ENCODE assay signal across 26 cellular contexts in the genomic region with DNA sequence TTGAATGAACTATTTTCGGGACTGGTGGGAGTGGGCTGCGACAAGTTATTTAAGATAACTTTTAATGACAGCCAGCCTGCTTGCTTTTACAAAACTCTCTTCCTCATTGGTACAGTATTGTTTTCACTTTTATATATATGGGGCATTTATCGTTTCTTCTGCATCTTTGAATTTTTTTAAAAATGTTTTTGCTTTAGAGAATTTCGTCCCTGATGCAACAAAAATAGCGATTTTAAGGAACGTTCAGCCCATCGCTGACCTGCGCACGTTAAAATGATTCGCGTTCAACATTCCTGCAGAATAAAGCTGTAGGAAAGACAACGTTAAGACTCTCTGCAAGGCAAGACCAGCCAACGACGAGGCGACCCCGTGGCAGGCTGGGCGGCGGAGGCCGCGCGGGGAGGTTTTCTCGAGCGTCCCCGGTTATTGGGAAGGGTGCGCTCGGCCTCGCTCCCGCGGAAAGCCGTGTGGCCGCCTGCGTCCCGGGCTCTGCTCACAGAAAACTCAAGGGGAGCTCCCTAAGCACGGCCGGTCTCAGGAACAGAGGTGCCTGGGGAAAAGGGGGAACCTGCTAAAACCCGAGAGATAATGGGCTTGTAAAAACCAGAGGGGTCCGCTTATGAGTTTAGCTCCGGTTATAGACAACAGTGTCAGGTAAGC. TPM values are rescaled to one million over a fixed set of nuclear protein-coding genes. Genes with fewer than 3 reads are reported as not detected.
DNase-seq lines count a peak whose midpoint lies in the region; ATAC-seq, FAIRE-seq and TF ChIP-seq lines count a peak whose summit lies in the region.
"Had no signal": no experiment of that assay in that cellular context is flagged by ENCODE, and none has a peak within 500 bp of the region (broad histone marks: within the 10 kb centered on the region; RNA-seq: fewer than 3 reads in every experiment).

No MANE protein-coding gene starts in this region.

- POLR2A ChIA-PET in endothelial cell of umbilical vein (lab: Charles Lee), result no interaction called here

- TF ChIP-seq CTCF in CD14-positive monocyte (IDR thresholded peaks at IDR 0.05) (no peak), GM23338 (conservative IDR thresholded peaks at IDR 0.05; ENCODE audit: low read depth in 2 of 2) (no peak), endothelial cell of umbilical vein (IDR thresholded peaks at IDR 0.05; ENCODE audit: extremely low read depth in 1 of 2, insufficient read depth in 1 of 2, low read depth in 1 of 2, low read length in 2 of 2) (no peak), nephron (IDR thresholded peaks at IDR 0.05; ENCODE audit: unreplicated experiment in 3 of 3) (no peak), right atrium auricular region (IDR thresholded peaks at IDR 0.05) (no peak)

- DNase-seq in CD14-positive monocyte (ENCODE audit: low spot score) (no peak), GM23338 (ENCODE audit: low spot score) (peak; percentile 15), endothelial cell of umbilical vein (ENCODE audit: low read depth, low spot score) (no peak), right atrium auricular region (ENCODE audit: low spot score) (no peak)
- DNase-seq: activated CD4-positive, alpha-beta T cell treated with anti-CD3 and anti-CD28 coated beads for 1 hour; activated naive CD4-positive, alpha-beta T cell; colonic mucosa; DMS 273 treated with DMSO at 0.1 percent for 48 hours; GF-D8; HFFc6; Kasumi-1; left ventricle myocardium inferior; mucosa of descending colon; NCI-H1417 treated with DMSO at 0.1 percent for 48 hours; sigmoid colon; stomach; T1000 had no signal

- no peaks in the 10 kb centered on the region for H3K79me2 ChIP-seq in GM23338 (replicated peaks; ENCODE audit: insufficient read depth)
- no peaks in the 10 kb centered on the region for H3K79me2 ChIP-seq in endothelial cell of umbilical vein (ENCODE audit: control insufficient read depth, insufficient read depth, low read length)

- H3K4me1 Mint-ChIP-seq in CD14-positive monocyte (peaks cover 34% of the 10 kb centered on the region), GM23338 (peaks cover 30% of the 10 kb centered on the region), nephron (peaks cover 30% of the 10 kb centered on the region)

- ATAC-seq in GM23338, result no peak
- ATAC-seq in GM21515 (IDR thresholded peaks at IDR 0.05; ENCODE audit: unreplicated experiment), result no peak
- ATAC-seq in HG02970 (IDR thresholded peaks at IDR 0.05; ENCODE audit: low FRiP score, unreplicated experiment), result no peak
- no peak for ATAC-seq in HG02642 (IDR thresholded peaks at IDR 0.05; ENCODE audit: poor library complexity, unreplicated experiment)
- ATAC-seq: GM12878, mucosa of descending colon, Panc1 had no signal

- peak overlapping the region; percentile 12 to 73 for H3K4me3 Mint-ChIP-seq in CD14-positive monocyte
- H3K4me3 Mint-ChIP-seq in GM23338, result peak overlapping the region; percentile 75; the same call in 2 of the 3 replicates
- peak overlapping the region; percentile 86 to 90 (median 88) for H3K4me3 Mint-ChIP-seq in nephron
- H3K4me3 Mint-ChIP-seq: HFFc6 had no signal

- no peaks in the 10 kb centered on the region for H3K9me3 ChIP-seq in endothelial cell of umbilical vein (replicated peaks; ENCODE audit: control insufficient read depth, insufficient read depth, low read length)
- no peaks in the 10 kb centered on the region for H3K9me3 ChIP-seq in right atrium auricular region
- H3K9me3 ChIP-seq: colonic mucosa, left ventricle myocardium inferior, mucosa of descending colon, sigmoid colon, stomach had no signal

- H3K9me2 ChIP-seq in GM23338 (ENCODE audit: insufficient read depth), result no peaks in the 10 kb centered on the region

- CTCF ChIA-PET in endothelial cell of umbilical vein (lab: Charles Lee), result interaction anchor here (0.8 to 1.0 kb wide), 2 partner anchors 71 to 115 kb away, joined by 3 to 5 read pairs; no protein-coding TSS in a partner anchor

- H3K36me3 Mint-ChIP-seq in CD14-positive monocyte (peaks cover 4 to 19% of the 10 kb centered on the region in 2 donors), GM23338 (ENCODE audit: low read depth) (no peaks in the 10 kb centered on the region), nephron (ENCODE audit: low read depth) (peaks cover 27% of the 10 kb centered on the region)

- peaks cover 14% of the 10 kb centered on the region for H4K20me1 ChIP-seq in GM23338 (replicated peaks; ENCODE audit: insufficient read depth)
- H4K20me1 ChIP-seq in endothelial cell of umbilical vein (replicated peaks; ENCODE audit: control insufficient read depth, extremely low read depth, insufficient read depth, low read length), result no peaks in the 10 kb centered on the region

- H3K36me3 ChIP-seq in GM23338 (ENCODE audit: insufficient read depth), result no peaks in the 10 kb centered on the region
- no peaks in the 10 kb centered on the region for H3K36me3 ChIP-seq in endothelial cell of umbilical vein (ENCODE audit: control insufficient read depth in 2 of 2, extremely low read depth in 1 of 2, insufficient read depth in 2 of 2, low read length in 2 of 2)
- H3K36me3 ChIP-seq in right atrium auricular region, result no peaks in the 10 kb centered on the region
- H3K36me3 ChIP-seq: colonic mucosa, left ventricle myocardium inferior, sigmoid colon, stomach had no signal

- no peak for TF ChIP-seq POLR2A in endothelial cell of umbilical vein (IDR thresholded peaks at IDR 0.05; ENCODE audit: low read depth, low read length)

- H3K27ac ChIP-seq in GM23338 (ENCODE audit: low read depth) (no peak overlapping the region), endothelial cell of umbilical vein (ENCODE audit: insufficient read depth, low read depth, low read length) (no peak overlapping the region), right atrium auricular region (no peak overlapping the region)
- H3K27ac ChIP-seq: colonic mucosa, left ventricle myocardium inferior, sigmoid colon, SK-N-MC, stomach had no signal

- 0 out of 2 replicates have a peak, but pooled peaks cover 4% of the 10 kb centered on the region for H3F3A ChIP-seq in GM23338 (replicated peaks; ENCODE audit: low read depth)

- dilution Hi-C loops in endothelial cell of umbilical vein (cut with MboI; ENCODE audit: extremely low pct_ligation_motif_present, low sequenced_read_pairs), result no loop called here

- H2AFZ ChIP-seq in GM23338 (no peak overlapping the region), endothelial cell of umbilical vein (ENCODE audit: low read depth, low read length) (no peak overlapping the region)

- BruUV-seq in endothelial cell of umbilical vein (replicated peaks; lab: Mats Ljungman, UMichigan), result no TSS peak

- FAIRE-seq in endothelial cell of umbilical vein (lab: Jason Lieb, UNC), result no peak
- FAIRE-seq: frontal cortex, GM12878 had no signal

- no peaks in the 10 kb centered on the region for H3K9me1 ChIP-seq in endothelial cell of umbilical vein (replicated peaks; ENCODE audit: control insufficient read depth, extremely low read depth, insufficient read depth, low read length)

- H3K27me3 ChIP-seq in GM23338 (ENCODE audit: insufficient read depth) (peaks cover 100% of the 10 kb centered on the region), endothelial cell of umbilical vein (ENCODE audit: control insufficient read depth in 2 of 2, insufficient read depth in 2 of 2, low read length in 2 of 2) (peaks cover 69 to 92% of the 10 kb centered on the region in 2 experiments), right atrium auricular region (peaks cover 48% of the 10 kb centered on the region in 2 donors)

- H3K27ac Mint-ChIP-seq in CD14-positive monocyte (no peak overlapping the region), GM23338 (no peak overlapping the region), nephron (peak overlapping the region; percentile 69 to 97 (median 87))
- H3K27ac Mint-ChIP-seq: HFFc6 had no signal

- intact Hi-C loops in CD14-positive monocyte (cut with micrococcal nuclease) (no loop called here), endothelial cell of umbilical vein (cut with micrococcal nuclease) (no loop called here)

- H3K4me3 ChIP-seq in GM23338 (peak overlapping the region; percentile 70), endothelial cell of umbilical vein (replicated peaks in 1 of 3; ENCODE audit: insufficient read depth in 1 of 3, low read depth in 1 of 3, low read length in 3 of 3) (no peak overlapping the region), right atrium auricular region (no peak overlapping the region)
- H3K4me3 ChIP-seq: colonic mucosa, GM12878, left ventricle myocardium inferior, mucosa of descending colon, sigmoid colon, SK-N-MC, stomach had no signal

- H3K4me2 ChIP-seq in GM23338 (peak overlapping the region; percentile 92), endothelial cell of umbilical vein (ENCODE audit: insufficient read depth, low read length) (no peak overlapping the region)

- H3K9ac ChIP-seq in endothelial cell of umbilical vein (replicated peaks; ENCODE audit: extremely low read depth, insufficient read depth, low read length), result no peak overlapping the region

- H3K27me3 Mint-ChIP-seq in CD14-positive monocyte (ENCODE audit: low read depth in 3 of 3), result peaks cover 89 to 96% (median 94%) of the 10 kb centered on the region in 3 donors
- peaks cover 99% of the 10 kb centered on the region for H3K27me3 Mint-ChIP-seq in GM23338 (ENCODE audit: insufficient read depth, low read depth, poor library complexity)
- peaks cover 100% of the 10 kb centered on the region for H3K27me3 Mint-ChIP-seq in nephron (ENCODE audit: low read depth)

- H3K4me1 ChIP-seq in GM23338 (ENCODE audit: insufficient read depth) (peaks cover 34% of the 10 kb centered on the region), endothelial cell of umbilical vein (ENCODE audit: control insufficient read depth, extremely low read depth, insufficient read depth, low read length) (no peaks in the 10 kb centered on the region), right atrium auricular region (peaks cover 0 to 26% of the 10 kb centered on the region in 2 donors)
- H3K4me1 ChIP-seq: colonic mucosa had no signal

- H3K9me3 Mint-ChIP-seq in CD14-positive monocyte, result peaks cover 0 to 14% (median 7%) of the 10 kb centered on the region in 7 donors
- H3K9me3 Mint-ChIP-seq in GM23338, result no peaks in the 10 kb centered on the region
- H3K9me3 Mint-ChIP-seq in nephron, result no peaks in the 10 kb centered on the region
- H3K9me3 Mint-ChIP-seq: HFFc6 had no signal

RNA-seq across cellular contexts. Expression of a gene that starts 3.0 kb away (rescaled TPM):
- under 1 TPM; 0.26 to 0.36 TPM for polyA plus RNA-seq in CD14-positive monocyte
- 0.16 and 0.21 TPM in 2 replicates for total RNA-seq in GM23338 (2014; rRNA removed; shearing (Covaris generic))
- 0.32 and 0.43 TPM in 2 replicates for polyA plus RNA-seq in GM23338 (2016; fragmentation: Nextera tagmentation; extraction: Ambion mirVana)
- total RNA-seq in endothelial cell of umbilical vein, result 0.22 and 0.28 TPM in 2 replicates
- 0.62 and 1.4 TPM in 2 replicates for polyA plus RNA-seq in endothelial cell of umbilical vein
- polyA plus RNA-seq in endothelial cell of umbilical vein (2011; cell fraction: cytosol; rRNA removed), result 0.52 and 0.83 TPM in 2 replicates
- 0.53 and 0.67 TPM in 2 replicates for polyA plus RNA-seq in endothelial cell of umbilical vein (2011; cell fraction: nucleus; rRNA removed)
- polyA plus RNA-seq in endothelial cell of umbilical vein (2012), result 2.0 and 3.5 TPM in 2 replicates
- 0.34 and 1.5 TPM in 2 replicates for polyA minus RNA-seq in endothelial cell of umbilical vein
- not detected for polyA minus RNA-seq in endothelial cell of umbilical vein (2011; cell fraction: cytosol; rRNA and poly(A)+ RNA removed)
- polyA minus RNA-seq in endothelial cell of umbilical vein (2011; cell fraction: nucleus; rRNA and poly(A)+ RNA removed), result 0.34 and 0.82 TPM in 2 replicates
- 1 to 10 TPM in 1 of 2 donors, under 1 TPM in 1; 0.37 to 1.2 TPM for total RNA-seq in right atrium auricular region
- total RNA-seq: osteocyte had no signal

Comparison
In these comparisons a context has a peak if more than half of its experiments do, and no peak if none do; other contexts are left out.
1. H3K27ac Mint-ChIP-seq: peak in nephron (3 of 3); none in CD14-positive monocyte (0 of 7) and GM23338 (single experiment).
2. Peak in every context shown above with its lines, with median percentiles within 50 percentile points of each other: H3K4me3 Mint-ChIP-seq.